In genomic region chr7:116337800-116338199, GRCh38 we compare ENCODE assay signal across 21 cellular contexts.
"Had no signal": no experiment of that assay in that cellular context is flagged by ENCODE, and none has a peak within 500 bp of the region (broad histone marks: within the 10 kb centered on the region; RNA-seq: fewer than 3 reads in every experiment).

No MANE protein-coding gene starts in this region.

- H3K27me3 ChIP-seq: dorsolateral prefrontal cortex, hepatocyte, neutrophil, right lobe of liver, spleen, testis, tibial nerve had no signal

- H3K27ac Mint-ChIP-seq: naive thymus-derived CD8-positive, alpha-beta T cell; stimulated activated memory B cell treated with anti-CD40 and anti-IgM and Interleukin-4, amounts not matched to agents 10 μg/mL and 1 μg/mL and 100 μg/mL, for 72 hours; stimulated activated naive CD8-positive, alpha-beta T cell treated with anti-CD3 and anti-CD28 coated beads, Interleukin-15, Interleukin-2, amounts not matched to agents 100 ng/mL and 50 ng/mL, for 24 hours had no signal

- H3K27me3 Mint-ChIP-seq: stimulated activated memory B cell treated with anti-CD40 and anti-IgM and Interleukin-4, amounts not matched to agents 10 μg/mL and 1 μg/mL and 100 μg/mL, for 72 hours had no signal

- H3K36me3 Mint-ChIP-seq: naive thymus-derived CD8-positive, alpha-beta T cell; stimulated activated memory B cell treated with anti-CD40 and anti-IgM and Interleukin-4, amounts not matched to agents 10 μg/mL and 1 μg/mL and 100 μg/mL, for 72 hours had no signal

- H3K9me3 Mint-ChIP-seq: naive thymus-derived CD8-positive, alpha-beta T cell; stimulated activated memory B cell treated with anti-CD40 and anti-IgM and Interleukin-4, amounts not matched to agents 10 μg/mL and 1 μg/mL and 100 μg/mL, for 72 hours; stimulated activated naive CD8-positive, alpha-beta T cell treated with anti-CD3 and anti-CD28 coated beads, Interleukin-15, Interleukin-2, amounts not matched to agents 100 ng/mL and 50 ng/mL, for 24 hours had no signal

- H3K4me1 ChIP-seq: psoas muscle, testis had no signal

- DNase-seq: cortex of kidney; dorsolateral prefrontal cortex; effector CD8-positive, alpha-beta T cell; foreskin melanocyte; head of caudate nucleus; mammary epithelial cell; mucosa of descending colon; naive thymus-derived CD8-positive, alpha-beta T cell; psoas muscle; retina; right lobe of liver; spleen; stimulated activated CD4-positive, alpha-beta T cell treated with anti-CD3 and anti-CD28 coated beads, Interleukin-15, amount 100 ng/mL, for 24 hours; stimulated activated CD4-positive, alpha-beta T cell treated with anti-CD3 and anti-CD28 coated beads, Interleukin-1b, Interleukin-23, amount 100 ng/mL, for 48 hours; stimulated activated CD4-positive, alpha-beta T cell treated with anti-CD3 and anti-CD28 coated beads, Interleukin-4, amount 100 ng/mL, for 24 hours; testis had no signal

- H3K79me2 ChIP-seq: hepatocyte had no signal

- H3K4me3 Mint-ChIP-seq: naive thymus-derived CD8-positive, alpha-beta T cell; stimulated activated memory B cell treated with anti-CD40 and anti-IgM and Interleukin-4, amounts not matched to agents 10 μg/mL and 1 μg/mL and 100 μg/mL, for 72 hours; stimulated activated naive CD8-positive, alpha-beta T cell treated with anti-CD3 and anti-CD28 coated beads, Interleukin-15, Interleukin-2, amounts not matched to agents 100 ng/mL and 50 ng/mL, for 24 hours had no signal

- ATAC-seq: mucosa of descending colon; naive thymus-derived CD8-positive, alpha-beta T cell; psoas muscle; right lobe of liver; stimulated activated memory B cell treated with anti-CD40 and anti-IgM and Interleukin-4, amounts not matched to agents 10 μg/mL and 1 μg/mL and 100 μg/mL, for 72 hours had no signal

- H3K36me3 ChIP-seq: neutrophil, right lobe of liver, spleen, tibial nerve had no signal

- H3K4me2 ChIP-seq: hepatocyte had no signal

- H3K4me3 ChIP-seq: dorsolateral prefrontal cortex, hepatocyte, mucosa of descending colon, psoas muscle, right lobe of liver, spleen, testis, tibial nerve had no signal

- H2AFZ ChIP-seq: hepatocyte had no signal

- H3K9me3 ChIP-seq: mucosa of descending colon, neutrophil, psoas muscle, right lobe of liver, spleen, testis, tibial nerve had no signal

- H3K27ac ChIP-seq: dorsolateral prefrontal cortex, hepatocyte, neutrophil, psoas muscle, right lobe of liver, spleen, testis, tibial nerve had no signal
